Comparison of ENCODE assay signal across 8 cellular contexts in the genomic region with DNA sequence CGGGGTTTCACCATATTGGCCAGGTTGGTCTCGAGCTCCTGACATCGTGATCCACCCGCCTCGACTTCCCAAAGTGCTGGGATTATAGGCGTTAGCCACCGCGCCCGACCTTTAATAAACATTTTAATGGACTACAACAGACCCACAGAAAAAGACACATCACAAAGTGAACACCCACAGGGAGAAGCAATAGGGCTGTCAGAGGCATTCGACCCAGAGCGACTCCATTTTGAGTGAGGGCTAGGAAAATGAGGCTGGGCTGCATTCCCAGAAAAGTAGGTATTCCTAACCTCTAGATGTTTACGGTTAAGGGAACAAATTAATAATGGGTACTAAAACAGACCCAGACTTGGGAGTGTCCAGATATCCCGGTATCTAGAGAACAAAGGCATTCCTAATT. TPM values are rescaled to one million over a fixed set of nuclear protein-coding genes. Genes with fewer than 3 reads are reported as not detected.
DNase-seq lines count a peak whose midpoint lies in the region; ATAC-seq, FAIRE-seq and TF ChIP-seq lines count a peak whose summit lies in the region.

No MANE protein-coding gene starts in this region.

- peak overlapping the region; percentile 90 for H2AFZ ChIP-seq in keratinocyte (ENCODE audit: control insufficient read depth, low read length)

- peaks cover 26% of the 10 kb centered on the region for H3K4me1 Mint-ChIP-seq in activated CD4-positive, alpha-beta T cell treated with anti-CD3 and anti-CD28 coated beads, Interleukin-2, amount 10 ng/mL, durations not matched to agents 24 days and 14 days

- 77 to 82% (median 81%) methylated on average over 13 of the region's 13 CpGs for WGBS in adrenal gland, 4 donors
- 74% methylated on average over 13 of the region's 13 CpGs for WGBS in suprapubic skin

- H3K27me3 Mint-ChIP-seq in activated CD4-positive, alpha-beta T cell treated with anti-CD3 and anti-CD28 coated beads, Interleukin-2, amount 10 ng/mL, durations not matched to agents 24 days and 14 days = no peaks in the 10 kb centered on the region

- dilution Hi-C loops in keratinocyte (cut with MboI; ENCODE audit: extremely low pct_ligation_motif_present, low sequenced_read_pairs) = no loop called here

- H3K4me1 ChIP-seq in adrenal gland (replicated peaks in 1 of 2) (peaks cover 6 to 11% of the 10 kb centered on the region in 2 donors), keratinocyte (ENCODE audit: control insufficient read depth, extremely low read depth, insufficient read depth, low read length) (peaks cover 9% of the 10 kb centered on the region), suprapubic skin (peaks cover 22% of the 10 kb centered on the region)

- H3K9me3 ChIP-seq in adrenal gland (replicated peaks in 1 of 3) = peaks cover 0 to 20% (median 0%) of the 10 kb centered on the region in 3 donors
- no peaks in the 10 kb centered on the region for H3K9me3 ChIP-seq in keratinocyte (ENCODE audit: control insufficient read depth, low read depth, low read length)
- peaks cover 17% of the 10 kb centered on the region for H3K9me3 ChIP-seq in suprapubic skin

- peak overlapping the region; percentile 97 for H3K27ac Mint-ChIP-seq in activated CD4-positive, alpha-beta T cell treated with anti-CD3 and anti-CD28 coated beads, Interleukin-2, amount 10 ng/mL, durations not matched to agents 24 days and 14 days

- FAIRE-seq in keratinocyte (lab: Jason Lieb, UNC) = no peak

- DNase-seq in activated CD4-positive, alpha-beta T cell treated with anti-CD3 and anti-CD28 coated beads, Interleukin-2, amount 10 ng/mL, durations not matched to agents 24 days and 14 days = no peak
- no peak for DNase-seq in activated CD4-positive, alpha-beta T cell treated with anti-CD3 and anti-CD28 coated beads, Interleukin-2, amount 50 U/mL, for 1 hour
- DNase-seq in adrenal gland = peak in 1 of 7 donors; percentile 59
- no peak for DNase-seq in keratinocyte (ENCODE audit: low read depth, low spot score)
- no peak for DNase-seq in suprapubic skin (ENCODE audit: low spot score in 2 of 2)
- no peak for DNase-seq in GM13976 (ENCODE audit: low spot score)

- H3K9ac ChIP-seq in keratinocyte (ENCODE audit: control insufficient read depth, extremely low read depth, insufficient read depth, low read length) = peak overlapping the region; percentile 93

- H3K27me3 ChIP-seq in adrenal gland = no peaks in the 10 kb centered on the region
- no peaks in the 10 kb centered on the region for H3K27me3 ChIP-seq in keratinocyte (ENCODE audit: control insufficient read depth, extremely low read depth, insufficient read depth, low read length)
- H3K27me3 ChIP-seq in suprapubic skin = no peaks in the 10 kb centered on the region

- peak overlapping the region in 3 of 4 donors; percentile 74 to 75 (median 75) for H3K4me3 ChIP-seq in adrenal gland
- peak overlapping the region; percentile 88 to 94 (median 88) for H3K4me3 ChIP-seq in keratinocyte (ENCODE audit: control insufficient read depth in 2 of 3, extremely low read depth in 1 of 3, insufficient read depth in 2 of 3, low read depth in 1 of 3, low read length in 3 of 3)
- H3K4me3 ChIP-seq in suprapubic skin = peak overlapping the region; percentile 67

- peak overlapping the region; percentile 93 for H3K4me2 ChIP-seq in keratinocyte (ENCODE audit: control insufficient read depth, extremely low read depth, insufficient read depth, low read depth, low read length)

- peaks cover 26% of the 10 kb centered on the region for H3K9me3 Mint-ChIP-seq in activated CD4-positive, alpha-beta T cell treated with anti-CD3 and anti-CD28 coated beads, Interleukin-2, amount 10 ng/mL, durations not matched to agents 24 days and 14 days

- H3K9me1 ChIP-seq in keratinocyte (ENCODE audit: control insufficient read depth, extremely low read depth, insufficient read depth, low read length) = no peaks in the 10 kb centered on the region

- H3K36me3 ChIP-seq in adrenal gland (replicated peaks in 1 of 2) (no peaks in the 10 kb centered on the region), keratinocyte (ENCODE audit: control insufficient read depth in 2 of 2, extremely low read depth in 1 of 2, insufficient read depth in 2 of 2, low read length in 2 of 2) (peaks cover 0 to 3% of the 10 kb centered on the region in 2 experiments), suprapubic skin (peaks cover 27% of the 10 kb centered on the region)

- H3K79me2 ChIP-seq in keratinocyte (ENCODE audit: control insufficient read depth, insufficient read depth, low read length) = peaks cover 37% of the 10 kb centered on the region

- peaks cover 76% of the 10 kb centered on the region for H3K36me3 Mint-ChIP-seq in activated CD4-positive, alpha-beta T cell treated with anti-CD3 and anti-CD28 coated beads, Interleukin-2, amount 10 ng/mL, durations not matched to agents 24 days and 14 days (ENCODE audit: low read depth)

- H3K27ac ChIP-seq in adrenal gland (peak overlapping the region; percentile 83 to 96 (median 89)), keratinocyte (ENCODE audit: control insufficient read depth, insufficient read depth, low read length) (peak overlapping the region; percentile 83), suprapubic skin (peak overlapping the region; percentile 88)

- peak overlapping the region; percentile 99 for H3K4me3 Mint-ChIP-seq in activated CD4-positive, alpha-beta T cell treated with anti-CD3 and anti-CD28 coated beads, Interleukin-2, amount 10 ng/mL, durations not matched to agents 24 days and 14 days

- TF ChIP-seq POLR2A in adrenal gland (IDR thresholded peaks at IDR 0.05) = no peak
- no peak for TF ChIP-seq POLR2A in suprapubic skin (IDR thresholded peaks at IDR 0.05)

- ATAC-seq in activated CD4-positive, CD25-positive, alpha-beta regulatory T cell treated with anti-CD3 and anti-CD28 coated beads, Interleukin-2, amount 50 U/mL, for 24 hours = no peak
- no peak for ATAC-seq in GM18858 (IDR thresholded peaks at IDR 0.05; ENCODE audit: unreplicated experiment)

- intact Hi-C loops in activated CD4-positive, alpha-beta T cell treated with anti-CD3 and anti-CD28 coated beads, Interleukin-2, amount 10 ng/mL, durations not matched to agents 24 days and 14 days (cut with micrococcal nuclease) = loop anchor here (1.0 to 2.0 kb wide), 7 partner anchors 28 to 189 kb away; partner anchors contain the start of genes ERVK3-1, RPS5, ZNF132 and ZNF274
- intact Hi-C loops in adrenal gland (cut with DNase I) = no loop called here

- TF ChIP-seq CTCF in adrenal gland (IDR thresholded peaks at IDR 0.05) (no peak), keratinocyte (optimal IDR thresholded peaks at IDR 0.05 in 1 of 3, IDR thresholded peaks at IDR 0.05 in 1 of 3, conservative IDR thresholded peaks at IDR 0.05 in 1 of 3; ENCODE audit: extremely low read depth in 1 of 3, insufficient read depth in 2 of 3, low read length in 3 of 3) (no peak), suprapubic skin (IDR thresholded peaks at IDR 0.05) (no peak), GM13976 (IDR thresholded peaks at IDR 0.05; ENCODE audit: borderline replicate concordance, control extremely low read depth, extremely low read depth, insufficient read depth, missing control alignments) (no peak)

- in situ Hi-C loops in GM13976 (cut with MboI; ENCODE audit: low sequenced_read_pairs, unreplicated experiment) = no loop called here

- no peak for TF ChIP-seq EP300 in suprapubic skin (IDR thresholded peaks at IDR 0.05)

- H4K20me1 ChIP-seq in keratinocyte (ENCODE audit: control insufficient read depth, extremely low read depth, insufficient read depth, low read length) = no peaks in the 10 kb centered on the region

RNA-seq across cellular contexts. Expression of gene ZNF8, which starts 1.0 kb away (rescaled TPM):
- 4.8 and 5.1 TPM in 2 replicates for total RNA-seq in activated CD4-positive, alpha-beta T cell treated with anti-CD3 and anti-CD28 coated beads, Interleukin-2, amount 10 ng/mL, durations not matched to agents 24 days and 14 days
- total RNA-seq in adrenal gland = 1 to 10 TPM; 6.6 to 8.6 (median 7.0) TPM
- 1 to 10 TPM; 1.6 to 2.6 (median 2.4) TPM for polyA plus RNA-seq in adrenal gland
- polyA plus RNA-seq in keratinocyte = 2.5 to 2.8 TPM (median 2.7 TPM) in 3 replicates
- polyA plus RNA-seq in keratinocyte (2011; ENCODE audit: low read depth) = 0.46 TPM
- 1.6 and 1.9 TPM in 2 replicates for polyA plus RNA-seq in keratinocyte (2011; cell fraction: cytosol; rRNA removed)
- polyA plus RNA-seq in keratinocyte (2011; cell fraction: nucleus; rRNA removed) = 9.1 and 10.3 TPM in 2 replicates
- 1.9 and 2.2 TPM in 2 replicates for polyA plus RNA-seq in keratinocyte (2012; ENCODE audit: low replicate concordance)
- polyA minus RNA-seq in keratinocyte = 8.2 to 12.8 TPM (median 9.0 TPM) in 3 replicates
- polyA minus RNA-seq in keratinocyte (2011; cell fraction: cytosol; rRNA and poly(A)+ RNA removed) = 5.4 TPM
- 8.3 and 16.7 TPM in 2 replicates for polyA minus RNA-seq in keratinocyte (2011; cell fraction: nucleus; rRNA and poly(A)+ RNA removed)
- 10 to 100 TPM in 1 of 4 donors, 1 to 10 TPM in 3; 8.3 to 15.6 (median 8.7) TPM for total RNA-seq in suprapubic skin

RNA-seq across cellular contexts. Expression of gene ERVK3-1, which starts 27.4 kb away (rescaled TPM):
- 75.2 and 80.7 TPM in 2 replicates for total RNA-seq in activated CD4-positive, alpha-beta T cell treated with anti-CD3 and anti-CD28 coated beads, Interleukin-2, amount 10 ng/mL, durations not matched to agents 24 days and 14 days
- total RNA-seq in adrenal gland = 10 to 100 TPM; 18.4 to 49.8 (median 29.8) TPM
- polyA plus RNA-seq in adrenal gland = 10 to 100 TPM; 36.3 to 70.5 (median 48.4) TPM
- 42.5 to 48.6 TPM (median 44.8 TPM) in 3 replicates for polyA plus RNA-seq in keratinocyte
- 95.8 TPM for polyA plus RNA-seq in keratinocyte (2011; ENCODE audit: low read depth)
- polyA plus RNA-seq in keratinocyte (2011; cell fraction: cytosol; rRNA removed) = 31.4 and 34.7 TPM in 2 replicates
- polyA plus RNA-seq in keratinocyte (2011; cell fraction: nucleus; rRNA removed) = 67.3 and 77.7 TPM in 2 replicates
- 38.3 and 47.8 TPM in 2 replicates for polyA plus RNA-seq in keratinocyte (2012; ENCODE audit: low replicate concordance)
- 16.5 to 24.7 TPM (median 22.6 TPM) in 3 replicates for polyA minus RNA-seq in keratinocyte
- polyA minus RNA-seq in keratinocyte (2011; cell fraction: cytosol; rRNA and poly(A)+ RNA removed) = 7.3 TPM
- 14.1 and 17.4 TPM in 2 replicates for polyA minus RNA-seq in keratinocyte (2011; cell fraction: nucleus; rRNA and poly(A)+ RNA removed)
- total RNA-seq in suprapubic skin = 10 to 100 TPM; 36.9 to 70.3 (median 42.1) TPM

RNA-seq across cellular contexts. Expression of gene ZNF544, which starts 49.0 kb away (rescaled TPM):
- total RNA-seq in activated CD4-positive, alpha-beta T cell treated with anti-CD3 and anti-CD28 coated beads, Interleukin-2, amount 10 ng/mL, durations not matched to agents 24 days and 14 days = 52.9 and 55.5 TPM in 2 replicates
- total RNA-seq in adrenal gland = 100 to 1,000 TPM in 1 of 8 donors, 10 to 100 TPM in 7; 24.6 to 170 (median 31.5) TPM
- 10 to 100 TPM; 10.8 to 26.5 (median 24.9) TPM for polyA plus RNA-seq in adrenal gland
- 28.2 to 38.4 TPM (median 30.9 TPM) in 3 replicates for polyA plus RNA-seq in keratinocyte
- 17.9 TPM for polyA plus RNA-seq in keratinocyte (2011; ENCODE audit: low read depth)
- 22.7 and 28.8 TPM in 2 replicates for polyA plus RNA-seq in keratinocyte (2011; cell fraction: cytosol; rRNA removed)
- 31.1 and 31.8 TPM in 2 replicates for polyA plus RNA-seq in keratinocyte (2011; cell fraction: nucleus; rRNA removed)
- polyA plus RNA-seq in keratinocyte (2012; ENCODE audit: low replicate concordance) = 21.6 and 25.3 TPM in 2 replicates
- polyA minus RNA-seq in keratinocyte = 40.5 to 59.5 TPM (median 50.0 TPM) in 3 replicates
- 31.3 TPM for polyA minus RNA-seq in keratinocyte (2011; cell fraction: cytosol; rRNA and poly(A)+ RNA removed)
- polyA minus RNA-seq in keratinocyte (2011; cell fraction: nucleus; rRNA and poly(A)+ RNA removed) = 28.2 and 40.9 TPM in 2 replicates
- 10 to 100 TPM; 44.4 to 55.4 (median 48.9) TPM for total RNA-seq in suprapubic skin

RNA-seq across cellular contexts. Expression of gene ZSCAN22, which starts 49.0 kb away (rescaled TPM):
- total RNA-seq in activated CD4-positive, alpha-beta T cell treated with anti-CD3 and anti-CD28 coated beads, Interleukin-2, amount 10 ng/mL, durations not matched to agents 24 days and 14 days = 4.2 and 4.6 TPM in 2 replicates
- total RNA-seq in adrenal gland (1 to 10 TPM; 1.8 to 4.8 (median 3.4) TPM), suprapubic skin (1 to 10 TPM; 4.3 to 7.6 (median 5.6) TPM)
- polyA plus RNA-seq in adrenal gland (1 to 10 TPM in 2 of 3 donors, under 1 TPM in 1; 0.98 to 3.1 (median 1.2) TPM), keratinocyte (2.5 to 3.4 TPM (median 2.8 TPM) in 3 replicates)
- 0.54 TPM for polyA plus RNA-seq in keratinocyte (2011; ENCODE audit: low read depth)
- 1.5 and 2.0 TPM in 2 replicates for polyA plus RNA-seq in keratinocyte (2011; cell fraction: cytosol; rRNA removed)
- 4.6 and 4.9 TPM in 2 replicates for polyA plus RNA-seq in keratinocyte (2011; cell fraction: nucleus; rRNA removed)
- polyA plus RNA-seq in keratinocyte (2012; ENCODE audit: low replicate concordance) = 1.6 and 1.8 TPM in 2 replicates
- 4.1 to 7.2 TPM (median 6.2 TPM) in 3 replicates for polyA minus RNA-seq in keratinocyte
- 2.7 TPM for polyA minus RNA-seq in keratinocyte (2011; cell fraction: cytosol; rRNA and poly(A)+ RNA removed)
- 3.1 and 5.0 TPM in 2 replicates for polyA minus RNA-seq in keratinocyte (2011; cell fraction: nucleus; rRNA and poly(A)+ RNA removed)
